Comparison of ENCODE assay signal across 8 cellular contexts in genomic region chr14:90332271-90332584, GRCh38. TPM values are rescaled to one million over a fixed set of nuclear protein-coding genes. Genes with fewer than 3 reads are reported as not detected.
DNase-seq lines count a peak whose midpoint lies in the region; ATAC-seq, FAIRE-seq and TF ChIP-seq lines count a peak whose summit lies in the region.

No MANE protein-coding gene starts in this region.

- intact Hi-C loops in Caco-2 (cut with micrococcal nuclease; ENCODE audit: unreplicated experiment) = loop anchor here (2.0 to 5.0 kb wide), 2 partner anchors 65 to 171 kb away; partner anchors contain the start of gene CALM1

- H3K27ac Mint-ChIP-seq in Caco-2 (ENCODE audit: unreplicated experiment) (peak overlapping the region; percentile 95), nephron progenitor cell (no peak overlapping the region)

- H3K9me3 Mint-ChIP-seq in Caco-2 (ENCODE audit: unreplicated experiment) (no peaks in the 10 kb centered on the region), nephron progenitor cell (no peaks in the 10 kb centered on the region)

- TF ChIP-seq CTCF in Caco-2 (IDR thresholded peaks at IDR 0.05; ENCODE audit: insufficient read depth in 1 of 2, low read depth in 1 of 2, low read length in 1 of 2, severe bottlenecking in 1 of 2, unreplicated experiment in 1 of 2) = no peak
- no peak for TF ChIP-seq CTCF in bronchial epithelial cell (IDR thresholded peaks at IDR 0.05; ENCODE audit: insufficient read depth, low read length, severe bottlenecking)
- no peak for TF ChIP-seq CTCF in nephron progenitor cell (IDR thresholded peaks at IDR 0.05)

- FAIRE-seq in bronchial epithelial cell (lab: Jason Lieb, UNC) = no peak

- DNase-seq in Caco-2 (no peak), bronchial epithelial cell (ENCODE audit: low read depth) (no peak), nephron progenitor cell (no peak), NCI-H82 (lab: John Stamatoyannopoulos, UW) (no peak), AML-193 (lab: John Stamatoyannopoulos, UW) (no peak), NCI-H187 treated with DMSO at 0.1 percent for 48 hours (lab: John Stamatoyannopoulos, UW) (no peak)

- H3K36me3 Mint-ChIP-seq in Caco-2 (ENCODE audit: insufficient read depth, unreplicated experiment) (peaks cover 17% of the 10 kb centered on the region), nephron progenitor cell (ENCODE audit: low read depth) (peaks cover 10% of the 10 kb centered on the region)

- H3K27me3 Mint-ChIP-seq in Caco-2 (ENCODE audit: insufficient read depth, unreplicated experiment) = no peaks in the 10 kb centered on the region
- peaks cover 41% of the 10 kb centered on the region for H3K27me3 Mint-ChIP-seq in nephron progenitor cell (ENCODE audit: low read depth, poor library complexity)

- H3K4me3 ChIP-seq in Caco-2 (ENCODE audit: low read depth, low read length) = peak overlapping the region; percentile 31
- H3K4me3 ChIP-seq in bronchial epithelial cell (ENCODE audit: low read depth, low read length) = peak overlapping the region; percentile 59

- POLR2A ChIA-PET in Caco-2 (lab: Charles Lee) = no interaction called here

- peaks cover 19% of the 10 kb centered on the region for H3K4me1 ChIP-seq in Caco-2

- ATAC-seq in HG03175 (IDR thresholded peaks at IDR 0.05; ENCODE audit: unreplicated experiment) = peak; percentile 2
- ATAC-seq in HG03097 (IDR thresholded peaks at IDR 0.05; ENCODE audit: low FRiP score, unreplicated experiment) = no peak

- TSS peak; percentile 99 for BruUV-seq in Caco-2 (replicated peaks; lab: Mats Ljungman, UMichigan)

- no peaks in the 10 kb centered on the region for H3K36me3 ChIP-seq in Caco-2 (ENCODE audit: control insufficient read depth, insufficient read depth, low read length)
- H3K36me3 ChIP-seq in bronchial epithelial cell (ENCODE audit: control insufficient read depth, insufficient read depth, low read length) = no peaks in the 10 kb centered on the region

- H3K4me3 Mint-ChIP-seq in Caco-2 (ENCODE audit: unreplicated experiment) = peak overlapping the region; percentile 91
- peak overlapping the region; percentile 87 for H3K4me3 Mint-ChIP-seq in nephron progenitor cell

- CTCF ChIA-PET in Caco-2 (lab: Charles Lee) = no interaction called here

- H3K4me1 Mint-ChIP-seq in Caco-2 (ENCODE audit: low read depth, unreplicated experiment) (peaks cover 21% of the 10 kb centered on the region), nephron progenitor cell (peaks cover 17% of the 10 kb centered on the region)

- no peaks in the 10 kb centered on the region for H3K9me3 ChIP-seq in Caco-2

- H3K27me3 ChIP-seq in Caco-2 (replicated peaks; ENCODE audit: control insufficient read depth, insufficient read depth, low read length) (no peaks in the 10 kb centered on the region), bronchial epithelial cell (ENCODE audit: control insufficient read depth, insufficient read depth, low read length) (no peaks in the 10 kb centered on the region)

RNA-seq across cellular contexts. Expression of gene NRDE2, which starts 0.5 kb away (rescaled TPM):
- total RNA-seq in Caco-2 (2022) = 17.1 and 18.0 TPM in 2 replicates
- 5.8 and 6.1 TPM in 2 replicates for total RNA-seq in bronchial epithelial cell
